16 cellular contexts compared by ENCODE assay signal in genomic region chr2:240968731-240969624, GRCh38. TPM values are rescaled to one million over a fixed set of nuclear protein-coding genes. Genes with fewer than 3 reads are reported as not detected.
DNase-seq lines count a peak whose midpoint lies in the region; ATAC-seq, FAIRE-seq and TF ChIP-seq lines count a peak whose summit lies in the region.
"Had no signal": no experiment of that assay in that cellular context is flagged by ENCODE, and none has a peak within 500 bp of the region (broad histone marks: within the 10 kb centered on the region; RNA-seq: fewer than 3 reads in every experiment).

No MANE protein-coding gene starts in this region.

- CTCF ChIA-PET in activated B cell treated with CpG ODN at 0.5 μM for 24 hours (lab: Charles Lee), result no interaction called here

- no peaks in the 10 kb centered on the region for H3K4me1 Mint-ChIP-seq in GM23338
- no peaks in the 10 kb centered on the region for H3K4me1 Mint-ChIP-seq in activated B cell treated with CpG ODN at 0.5 μM for 24 hours
- H3K4me1 Mint-ChIP-seq: activated CD8-positive, alpha-beta memory T cell treated with anti-CD3 and anti-CD28 coated beads, Interleukin-2, amount 10 ng/mL, durations not matched to agents 7 days and 5 days had no signal

- no peaks in the 10 kb centered on the region; the same call in 2 of the 3 replicates for H3K36me3 Mint-ChIP-seq in GM23338 (ENCODE audit: low read depth)
- H3K36me3 Mint-ChIP-seq in activated B cell treated with CpG ODN at 0.5 μM for 24 hours (ENCODE audit: low read depth), result no peaks in the 10 kb centered on the region
- H3K36me3 Mint-ChIP-seq: activated CD8-positive, alpha-beta memory T cell treated with anti-CD3 and anti-CD28 coated beads, Interleukin-2, amount 10 ng/mL, durations not matched to agents 7 days and 5 days had no signal

- peak; percentile 76 for ATAC-seq in GM23338
- no peak for ATAC-seq in activated B cell treated with CpG ODN at 0.5 μM for 24 hours (ENCODE audit: low read depth)
- ATAC-seq in left ventricle myocardium superior, result peak; percentile 88
- ATAC-seq in pancreas, result peak in 2 of 4 donors; percentile 33 to 43
- ATAC-seq in HG02885 (IDR thresholded peaks at IDR 0.05; ENCODE audit: poor library complexity, unreplicated experiment), result no peak
- ATAC-seq: activated CD4-positive, CD25-positive, alpha-beta regulatory T cell treated with anti-CD3 and anti-CD28 coated beads, Interleukin-2, amount 50 U/mL, for 24 hours; activated CD8-positive, alpha-beta memory T cell treated with anti-CD3 and anti-CD28 coated beads, Interleukin-2, amount 10 ng/mL, durations not matched to agents 7 days and 5 days had no signal

- WGBS in pancreas, 2 donors, result 70 to 85% methylated on average over 15 of the region's 15 CpGs
- WGBS in small intestine, 3 donors, result 78 to 83% (median 78%) methylated on average over 15 of the region's 15 CpGs

- DNase-seq in GM23338 (ENCODE audit: low spot score), result no peak
- peak; percentile 12 for DNase-seq in activated B cell treated with CpG ODN at 0.5 μM for 24 hours
- DNase-seq in left ventricle myocardium superior, result peak; percentile 81
- DNase-seq in pancreas, result peak in 4 of 6 donors; percentile 37 to 62 (median 48)
- no peak for DNase-seq in cerebellar nuclear complex (lab: John Stamatoyannopoulos, UW)
- DNase-seq in small intestine, result no peak
- no peak for DNase-seq in SHP77 (lab: John Stamatoyannopoulos, UW)
- DNase-seq: activated CD8-positive, alpha-beta memory T cell treated with anti-CD3 and anti-CD28 coated beads, Interleukin-2, amount 10 ng/mL, durations not matched to agents 7 days and 5 days; activated naive CD4-positive, alpha-beta T cell; effector CD4-positive, alpha-beta T cell; MM.1S; NCI-H774; transverse colon had no signal

- H3K9me3 Mint-ChIP-seq in GM23338, result no peaks in the 10 kb centered on the region
- H3K9me3 Mint-ChIP-seq in activated B cell treated with CpG ODN at 0.5 μM for 24 hours, result peaks cover 8% of the 10 kb centered on the region

- H4K20me1 ChIP-seq in GM23338 (replicated peaks; ENCODE audit: insufficient read depth), result no peaks in the 10 kb centered on the region

- H3K9me2 ChIP-seq in GM23338 (ENCODE audit: insufficient read depth), result no peaks in the 10 kb centered on the region

- H3K36me3 ChIP-seq in GM23338 (ENCODE audit: insufficient read depth) (no peaks in the 10 kb centered on the region), pancreas (no peaks in the 10 kb centered on the region), small intestine (ENCODE audit: control insufficient read depth in 2 of 2, insufficient read depth in 2 of 2, low read length in 2 of 2) (no peaks in the 10 kb centered on the region)
- H3K36me3 ChIP-seq: transverse colon had no signal

- no peak overlapping the region for H3K4me3 ChIP-seq in GM23338
- H3K4me3 ChIP-seq in pancreas, result no peak overlapping the region
- H3K4me3 ChIP-seq in small intestine (ENCODE audit: low read depth in 1 of 2, low read length in 2 of 2), result no peak overlapping the region
- H3K4me3 ChIP-seq: transverse colon had no signal

- H3K4me3 Mint-ChIP-seq in GM23338, result no peak overlapping the region
- no peak overlapping the region for H3K4me3 Mint-ChIP-seq in activated B cell treated with CpG ODN at 0.5 μM for 24 hours
- H3K4me3 Mint-ChIP-seq: activated CD8-positive, alpha-beta memory T cell treated with anti-CD3 and anti-CD28 coated beads, Interleukin-2, amount 10 ng/mL, durations not matched to agents 7 days and 5 days had no signal

- H3K27me3 Mint-ChIP-seq in GM23338 (ENCODE audit: insufficient read depth, low read depth, poor library complexity) (peaks cover 4% of the 10 kb centered on the region), activated B cell treated with CpG ODN at 0.5 μM for 24 hours (peaks cover 9% of the 10 kb centered on the region)

- intact Hi-C loops in activated B cell treated with CpG ODN at 0.5 μM for 24 hours (cut with micrococcal nuclease), result no loop called here
- intact Hi-C loops in left ventricle myocardium superior (cut with micrococcal nuclease), result no loop called here
- intact Hi-C loops in pancreas (cut with DNase I), result no loop called here

- H3K4me2 ChIP-seq in GM23338, result no peak overlapping the region

- H3K9me3 ChIP-seq in pancreas (no peaks in the 10 kb centered on the region), small intestine (ENCODE audit: control insufficient read depth, low read depth) (no peaks in the 10 kb centered on the region)
- H3K9me3 ChIP-seq: transverse colon had no signal

- H3K27ac ChIP-seq in GM23338 (ENCODE audit: low read depth), result no peak overlapping the region
- H3K27ac ChIP-seq in pancreas, result no peak overlapping the region
- no peak overlapping the region for H3K27ac ChIP-seq in small intestine (ENCODE audit: low read depth in 1 of 2, low read length in 1 of 2)
- H3K27ac ChIP-seq: RWPE1, transverse colon had no signal

- no peaks in the 10 kb centered on the region for H3K4me1 ChIP-seq in GM23338 (ENCODE audit: insufficient read depth)
- H3K4me1 ChIP-seq in pancreas, result no peaks in the 10 kb centered on the region
- H3K4me1 ChIP-seq in small intestine (ENCODE audit: control insufficient read depth in 2 of 2, insufficient read depth in 1 of 2, low read depth in 1 of 2, low read length in 1 of 2), result peaks cover 0 to 2% of the 10 kb centered on the region in 2 donors
- H3K4me1 ChIP-seq: transverse colon had no signal

- no peaks in the 10 kb centered on the region for H3F3A ChIP-seq in GM23338 (replicated peaks; ENCODE audit: low read depth)

- no peak for FAIRE-seq in pancreas (lab: Jason Lieb, UNC)
- no peak for FAIRE-seq in small intestine (lab: Jason Lieb, UNC)

- H3K79me2 ChIP-seq in GM23338 (replicated peaks; ENCODE audit: insufficient read depth), result no peaks in the 10 kb centered on the region

- H2AFZ ChIP-seq in GM23338, result no peak overlapping the region

- POLR2A ChIA-PET in activated B cell treated with CpG ODN at 0.5 μM for 24 hours (lab: Charles Lee), result no interaction called here

- H3K27me3 ChIP-seq in GM23338 (ENCODE audit: insufficient read depth), result no peaks in the 10 kb centered on the region
- H3K27me3 ChIP-seq in pancreas, result no peaks in the 10 kb centered on the region
- H3K27me3 ChIP-seq in small intestine (ENCODE audit: control insufficient read depth in 2 of 2, insufficient read depth in 2 of 2, low read length in 2 of 2), result no peaks in the 10 kb centered on the region

- TF ChIP-seq CTCF in GM23338 (conservative IDR thresholded peaks at IDR 0.05; ENCODE audit: low read depth in 2 of 2) (peak in 1 of 2 experiments; percentile 41; a peak in 2 of 4 replicates), activated B cell treated with CpG ODN at 0.5 μM for 24 hours (IDR thresholded peaks at IDR 0.05) (no peak), pancreas (IDR thresholded peaks at IDR 0.05) (no peak)

- H3K27ac Mint-ChIP-seq in GM23338 (no peak overlapping the region; the same call in 1 of the 2 replicates), activated B cell treated with CpG ODN at 0.5 μM for 24 hours (no peak overlapping the region)
- H3K27ac Mint-ChIP-seq: activated CD8-positive, alpha-beta memory T cell treated with anti-CD3 and anti-CD28 coated beads, Interleukin-2, amount 10 ng/mL, durations not matched to agents 7 days and 5 days had no signal

TF ChIP-seq in GM23338, 12 proteins besides CTCF, POLR2A, EP300 and RAD21 (continues in another document):
- no peak for TF ChIP-seq NANOG (IDR thresholded peaks at IDR 0.05; ENCODE audit: borderline replicate concordance)
- no peak for TF ChIP-seq EZH2 (IDR thresholded peaks at IDR 0.05; ENCODE audit: low read depth, unreplicated experiment)
- TF ChIP-seq STAT1 (IDR thresholded peaks at IDR 0.05; ENCODE audit: unreplicated experiment), result no peak
- no peak for TF ChIP-seq ZNF331 (CRISPR knock-in tag; IDR thresholded peaks at IDR 0.05; ENCODE audit: low read depth)
- TF ChIP-seq JUNB (IDR thresholded peaks at IDR 0.05; ENCODE audit: unreplicated experiment), result no peak
- TF ChIP-seq, protein P1, sequence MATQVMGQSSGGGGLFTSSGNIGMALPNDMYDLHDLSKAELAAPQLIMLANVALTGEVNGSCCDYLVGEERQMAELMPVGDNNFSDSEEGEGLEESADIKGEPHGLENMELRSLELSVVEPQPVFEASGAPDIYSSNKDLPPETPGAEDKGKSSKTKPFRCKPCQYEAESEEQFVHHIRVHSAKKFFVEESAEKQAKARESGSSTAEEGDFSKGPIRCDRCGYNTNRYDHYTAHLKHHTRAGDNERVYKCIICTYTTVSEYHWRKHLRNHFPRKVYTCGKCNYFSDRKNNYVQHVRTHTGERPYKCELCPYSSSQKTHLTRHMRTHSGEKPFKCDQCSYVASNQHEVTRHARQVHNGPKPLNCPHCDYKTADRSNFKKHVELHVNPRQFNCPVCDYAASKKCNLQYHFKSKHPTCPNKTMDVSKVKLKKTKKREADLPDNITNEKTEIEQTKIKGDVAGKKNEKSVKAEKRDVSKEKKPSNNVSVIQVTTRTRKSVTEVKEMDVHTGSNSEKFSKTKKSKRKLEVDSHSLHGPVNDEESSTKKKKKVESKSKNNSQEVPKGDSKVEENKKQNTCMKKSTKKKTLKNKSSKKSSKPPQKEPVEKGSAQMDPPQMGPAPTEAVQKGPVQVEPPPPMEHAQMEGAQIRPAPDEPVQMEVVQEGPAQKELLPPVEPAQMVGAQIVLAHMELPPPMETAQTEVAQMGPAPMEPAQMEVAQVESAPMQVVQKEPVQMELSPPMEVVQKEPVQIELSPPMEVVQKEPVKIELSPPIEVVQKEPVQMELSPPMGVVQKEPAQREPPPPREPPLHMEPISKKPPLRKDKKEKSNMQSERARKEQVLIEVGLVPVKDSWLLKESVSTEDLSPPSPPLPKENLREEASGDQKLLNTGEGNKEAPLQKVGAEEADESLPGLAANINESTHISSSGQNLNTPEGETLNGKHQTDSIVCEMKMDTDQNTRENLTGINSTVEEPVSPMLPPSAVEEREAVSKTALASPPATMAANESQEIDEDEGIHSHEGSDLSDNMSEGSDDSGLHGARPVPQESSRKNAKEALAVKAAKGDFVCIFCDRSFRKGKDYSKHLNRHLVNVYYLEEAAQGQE (IDR thresholded peaks at IDR 0.05; ENCODE audit: unreplicated experiment), result no peak
- no peak for TF ChIP-seq POLR2AphosphoS5 (IDR thresholded peaks at IDR 0.05; ENCODE audit: low read depth)
- TF ChIP-seq CREB1 (CRISPR knock-in tag; IDR thresholded peaks at IDR 0.05; ENCODE audit: low read depth), result no peak

RNA-seq across cellular contexts. Expression of gene SNED1, which starts 29.4 kb away (rescaled TPM):
- 1.1 and 2.8 TPM in 2 replicates for total RNA-seq in GM23338 (2014; rRNA removed; shearing (Covaris generic))
- polyA plus RNA-seq in GM23338 (2016; fragmentation: Nextera tagmentation; extraction: Ambion mirVana) (1.3 and 1.5 TPM in 2 replicates), pancreas (10 to 100 TPM; 12.9 to 13.2 TPM), small intestine (1 to 10 TPM in 2 of 3 donors, under 1 TPM in 1; 0.45 to 5.7 (median 1.1) TPM)
- total RNA-seq in activated B cell treated with CpG ODN at 0.5 μM for 24 hours (44.7 and 59.8 TPM in 2 replicates), left ventricle myocardium superior (7.4 TPM), pancreas (10 to 100 TPM in 2 of 6 donors, 1 to 10 TPM in 4; 6.6 to 19.2 (median 9.6) TPM)

Comparison
In these comparisons a context has a peak if more than half of its experiments do, and no peak if none do; other contexts are left out.
1. ATAC-seq: peak in GM23338 (single experiment) and left ventricle myocardium superior (single experiment); none in activated B cell treated with CpG ODN at 0.5 μM for 24 hours (single experiment) and HG02885 (single experiment).
2. DNase-seq: peak in activated B cell treated with CpG ODN at 0.5 μM for 24 hours (single experiment), left ventricle myocardium superior (single experiment) and pancreas (4 of 6); none in GM23338 (single experiment), cerebellar nuclear complex (0 of 2), small intestine (single experiment) and SHP77 (0 of 2).